1 cellular context compared by ENCODE assay signal in genomic region chr22:39283312-39284141, GRCh38.
TF ChIP-seq lines count a peak whose summit lies in the region.

No MANE protein-coding gene starts in this region.

TF ChIP-seq in K562, 482 proteins besides CTCF, POLR2A, EP300 and RAD21 (continued from another document):
- TF ChIP-seq NCOA1 (IDR thresholded peaks at IDR 0.05; ENCODE audit: low read depth) (peak; percentile 72; the same call in 1 of the 2 replicates), MEIS2 (IDR thresholded peaks at IDR 0.05; ENCODE audit: partially characterized antibody) (peak; percentile 36), PHTF2 (CRISPR knock-in tag; IDR thresholded peaks at IDR 0.05) (no peak), ZNF224 (CRISPR knock-in tag; IDR thresholded peaks at IDR 0.05) (no peak), ZNF212 (CRISPR knock-in tag; IDR thresholded peaks at IDR 0.05) (no peak), RBM17 (IDR thresholded peaks at IDR 0.05; ENCODE audit: borderline replicate concordance, low read depth, low read length) (no peak), ILK (tag; IDR thresholded peaks at IDR 0.05; ENCODE audit: borderline replicate concordance, low read depth) (no peak), MAX (CRISPR knock-in tag; IDR thresholded peaks at IDR 0.05) (peak; percentile 84), POLR3A (IDR thresholded peaks at IDR 0.05; ENCODE audit: borderline replicate concordance, extremely low read depth, insufficient read depth, insufficient read length) (no peak), CLOCK (CRISPR knock-in tag; IDR thresholded peaks at IDR 0.05; ENCODE audit: borderline replicate concordance) (no peak), EZH2 (IDR thresholded peaks at IDR 0.05; ENCODE audit: borderline replicate concordance, low read depth, low read length) (no peak), ZNF780A (CRISPR knock-in tag; IDR thresholded peaks at IDR 0.05) (no peak), SMARCC2 (IDR thresholded peaks at IDR 0.05; ENCODE audit: low read depth) (peak; percentile 65; the same call in 1 of the 2 replicates), HDAC2 (IDR thresholded peaks at IDR 0.05) (peak; percentile 61; the same call in 1 of the 2 replicates), RFX5 (IDR thresholded peaks at IDR 0.05; ENCODE audit: low read depth, low read length) (no peak), ZNF584 (CRISPR knock-in tag; IDR thresholded peaks at IDR 0.05; ENCODE audit: low read depth) (peak; percentile 90; the same call in 1 of the 2 replicates), STAT5B (CRISPR knock-in tag; IDR thresholded peaks at IDR 0.05) (no peak), NFIC (IDR thresholded peaks at IDR 0.05) (peak; percentile 56; the same call in 1 of the 2 replicates), ZBTB26 (CRISPR knock-in tag; IDR thresholded peaks at IDR 0.05) (no peak), MTF1 (CRISPR knock-in tag; IDR thresholded peaks at IDR 0.05; ENCODE audit: borderline replicate concordance) (no peak), GABPA (tag; conservative IDR thresholded peaks at IDR 0.05; ENCODE audit: low read depth) (peak; percentile 64), ZBTB5 (IDR thresholded peaks at IDR 0.05) (no peak), SFPQ (IDR thresholded peaks at IDR 0.05; ENCODE audit: low read depth, low read length) (no peak), PTBP1 (IDR thresholded peaks at IDR 0.05; ENCODE audit: low read depth, low read length) (no peak), HES1 (IDR thresholded peaks at IDR 0.05; ENCODE audit: low read depth) (0 out of 2 replicates have a peak, but pooled peaks have one; percentile 31), ZNF121 (CRISPR knock-in tag; conservative IDR thresholded peaks at IDR 0.05) (no peak)
